In the genomic region with DNA sequence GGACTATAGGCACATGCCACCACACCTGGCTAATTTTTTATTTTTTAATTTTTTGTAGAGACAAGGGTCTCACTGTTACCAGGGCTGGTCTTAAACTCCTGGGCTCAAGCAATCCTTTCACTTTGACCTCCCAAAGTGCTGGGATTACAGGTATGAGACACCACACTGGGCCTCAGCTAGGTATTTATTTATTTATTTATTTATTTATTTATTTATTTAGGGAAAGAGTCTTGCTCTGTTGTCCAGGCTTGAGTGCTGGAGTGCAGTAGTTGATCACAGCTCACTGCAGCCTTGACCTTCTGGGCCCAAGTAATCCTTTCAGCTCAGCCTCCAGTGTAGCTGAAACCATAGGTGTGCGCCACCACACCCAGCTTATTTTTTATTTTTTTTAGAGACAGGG, we compare ENCODE assay signal across 12 cellular contexts. TPM values are rescaled to one million over a fixed set of nuclear protein-coding genes. Genes with fewer than 3 reads are reported as not detected.
"Had no signal": no experiment of that assay in that cellular context is flagged by ENCODE, and none has a peak within 500 bp of the region (broad histone marks: within the 10 kb centered on the region; RNA-seq: fewer than 3 reads in every experiment).

No MANE protein-coding gene starts in this region.

- H3K9me3 Mint-ChIP-seq: GM23338, HFFc6 had no signal

- H3K9me3 ChIP-seq: HAP-1 had no signal

- H3K4me2 ChIP-seq: GM23338 had no signal

- H3K27ac Mint-ChIP-seq: GM23338, H9, HFFc6 had no signal

- FAIRE-seq: H1, H54 had no signal

- ATAC-seq: GM23338, HCT116 had no signal

- H3K36me3 ChIP-seq: HAP-1 had no signal

- H3K4me3 ChIP-seq: GM23248, GM23338, HAP-1 had no signal

- H3K4me1 ChIP-seq: HAP-1 had no signal

- H3K4me1 Mint-ChIP-seq: GM23338, H9 had no signal

- H3K4me3 Mint-ChIP-seq: GM23338, H9, HFFc6 had no signal

- DNase-seq: GM23248, GOT3, H7, H9, HCEC 1CT, HFFc6 had no signal

- H3K27ac ChIP-seq: GM23248 had no signal

RNA-seq across cellular contexts. Expression of a gene that starts 43.2 kb away (rescaled TPM):
- total RNA-seq: GM23248, GM23338, H1, H4, H7, H9, HFFc6 had no signal
- polyA plus RNA-seq: GM23248 had no signal
